Comparison of ENCODE assay signal across 1 cellular context in genomic region chr14:91281346-91281745, GRCh38.
TF ChIP-seq lines count a peak whose summit lies in the region.

No MANE protein-coding gene starts in this region.

TF ChIP-seq in IMR-90, 13 proteins besides CTCF, POLR2A, EP300 and RAD21:
- TF ChIP-seq FOS (IDR thresholded peaks at IDR 0.05; ENCODE audit: low read depth, low read length), result no peak
- TF ChIP-seq ELK1 (IDR thresholded peaks at IDR 0.05; ENCODE audit: borderline replicate concordance, low read depth, low read length), result no peak
- no peak for TF ChIP-seq RFX5 (IDR thresholded peaks at IDR 0.05; ENCODE audit: low read depth, low read length)
- TF ChIP-seq CEBPB (IDR thresholded peaks at IDR 0.05; ENCODE audit: low read depth, low read length), result no peak
- no peak for TF ChIP-seq BHLHE40 (IDR thresholded peaks at IDR 0.05; ENCODE audit: low read depth, low read length)
- TF ChIP-seq NFE2L2 (IDR thresholded peaks at IDR 0.05; ENCODE audit: low read depth, low read length), result no peak
- no peak for TF ChIP-seq CHD1 (IDR thresholded peaks at IDR 0.05; ENCODE audit: low read depth, low read length)
- TF ChIP-seq MAFK (IDR thresholded peaks at IDR 0.05; ENCODE audit: low read depth, low read length), result no peak
- TF ChIP-seq SMC3 (IDR thresholded peaks at IDR 0.05; ENCODE audit: low read depth, low read length), result no peak
- TF ChIP-seq MXI1 (IDR thresholded peaks at IDR 0.05; ENCODE audit: borderline replicate concordance, low read depth, low read length), result no peak
- no peak for TF ChIP-seq RCOR1 (IDR thresholded peaks at IDR 0.05; ENCODE audit: insufficient replicate concordance, low read length)
- no peak for TF ChIP-seq USF2 (IDR thresholded peaks at IDR 0.05; ENCODE audit: low read depth, low read length)
- no peak for TF ChIP-seq MAZ (IDR thresholded peaks at IDR 0.05; ENCODE audit: borderline replicate concordance, low read depth, low read length)
